In genomic region chr6:75855047-75855446, GRCh38 we compare ENCODE assay signal across 9 cellular contexts.
A peak's percentile ranks its signal among the peaks of the same experiment; 100 is the strongest.
DNase-seq lines count a peak whose midpoint lies in the region; ATAC-seq and TF ChIP-seq lines count a peak whose summit lies in the region.
"Had no signal": no experiment of that assay in that cellular context is flagged by ENCODE, and none has a peak within 500 bp of the region (broad histone marks: within the 10 kb centered on the region; RNA-seq: fewer than 3 reads in every experiment).

No MANE protein-coding gene starts in this region.

- no peak overlapping the region for H3K4me3 ChIP-seq in astrocyte of the cerebellum (ENCODE audit: low read depth, low read length)
- H3K4me3 ChIP-seq in left lung: no peak overlapping the region

- H3K4me1 ChIP-seq in left lung: peaks cover 3 to 9% of the 10 kb centered on the region in 2 donors

- no peaks in the 10 kb centered on the region for H3K27me3 ChIP-seq in left lung

- TF ChIP-seq CTCF in GM10266 (IDR thresholded peaks at IDR 0.05; ENCODE audit: control insufficient read depth, insufficient read depth, low read depth, missing control alignments) (peak; percentile 62), astrocyte of the cerebellum (IDR thresholded peaks at IDR 0.05; ENCODE audit: low read depth, low read length, missing control alignments) (peak; percentile 53), left lung (IDR thresholded peaks at IDR 0.05) (peak; percentile 27 to 38)

- in situ Hi-C loops in astrocyte of the cerebellum (cut with HindIII; ENCODE audit: low sequenced_read_pairs): no loop called here

- ATAC-seq in left lung (peak; percentile 61), GM18858 (IDR thresholded peaks at IDR 0.05; ENCODE audit: unreplicated experiment) (no peak)
- ATAC-seq: T-cell had no signal

- intact Hi-C loops in left lung (cut with DNase I): no loop called here

- no peaks in the 10 kb centered on the region for H3K36me3 ChIP-seq in left lung

- H3K9me3 ChIP-seq in left lung: no peaks in the 10 kb centered on the region

- H3K27ac ChIP-seq in left lung: no peak overlapping the region

- DNase-seq in Ammon's horn (ENCODE audit: low spot score) (peak; percentile 77), GM10266 (ENCODE audit: extremely low spot score) (peak; percentile 10), NCI-H146 (lab: John Stamatoyannopoulos, UW) (peak; percentile 27), astrocyte of the cerebellum (ENCODE audit: low read depth) (peak; percentile 70), left lung (no peak), germinal center (ENCODE audit: low spot score) (no peak)
- DNase-seq in activated CD4-positive, CD25-positive, alpha-beta regulatory T cell treated with anti-CD3 and anti-CD28 coated beads, Interleukin-2, amount 50 U/mL, for 72 hours: no peak

Comparison
In these comparisons a context has a peak if more than half of its experiments do, and no peak if none do; other contexts are left out.
1. DNase-seq: peak in Ammon's horn (single experiment), GM10266 (single experiment), NCI-H146 (single experiment) and astrocyte of the cerebellum (single experiment); none in left lung (0 of 2), activated CD4-positive, CD25-positive, alpha-beta regulatory T cell treated with anti-CD3 and anti-CD28 coated beads, Interleukin-2, amount 50 U/mL, for 72 hours (single experiment) and germinal center (single experiment).
2. Peak in every context shown above with its lines, with median percentiles within 50 percentile points of each other: CTCF ChIP-seq.